ENCODE assay signal across 8 cellular contexts in the genomic region with DNA sequence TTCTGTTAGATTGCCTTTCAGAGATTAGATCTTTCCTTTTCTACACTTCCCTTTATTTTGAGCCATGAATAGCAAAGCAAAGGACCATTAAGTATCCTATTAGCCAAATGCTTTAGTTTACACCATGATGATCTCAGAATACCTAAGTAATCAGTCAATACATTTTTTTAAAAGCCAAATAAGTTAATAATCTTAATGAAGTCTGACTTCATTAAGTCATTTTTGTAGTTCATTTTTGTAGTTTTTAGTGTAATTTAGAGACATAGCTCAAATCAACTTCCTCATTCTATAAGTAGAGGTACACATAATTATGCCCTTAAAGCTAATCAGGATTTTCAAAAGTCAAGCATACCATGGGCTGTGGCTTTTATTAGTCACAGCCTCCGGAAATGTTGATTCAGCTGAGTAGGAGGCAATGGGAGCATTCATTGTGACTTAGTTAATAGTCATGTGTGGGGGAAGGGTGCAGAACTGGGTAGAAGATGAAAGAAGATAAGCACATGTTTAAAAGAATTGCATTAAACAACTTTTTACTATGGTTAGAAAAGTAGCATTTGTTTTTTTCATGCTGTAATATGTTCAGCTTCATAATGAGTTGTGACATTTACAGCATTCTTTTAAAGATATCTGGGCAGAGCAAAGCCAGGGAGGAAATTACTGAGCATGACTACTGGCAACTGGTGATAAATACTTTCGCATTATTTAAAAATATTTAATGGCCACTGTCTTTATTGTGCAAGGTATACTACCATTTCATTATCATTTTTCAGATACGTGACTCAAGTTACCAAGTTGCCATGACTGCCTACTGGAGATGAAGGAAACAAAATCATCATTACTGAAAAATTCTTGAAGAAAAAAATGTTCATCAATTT. TPM values are rescaled to one million over a fixed set of nuclear protein-coding genes. Genes with fewer than 3 reads are reported as not detected.
DNase-seq lines count a peak whose midpoint lies in the region; ATAC-seq and TF ChIP-seq lines count a peak whose summit lies in the region.

No MANE protein-coding gene starts in this region.

- H3K27me3 ChIP-seq in DND-41 (ENCODE audit: insufficient read depth, low read length, poor library complexity) (no peaks in the 10 kb centered on the region), GM23338 (ENCODE audit: insufficient read depth) (no peaks in the 10 kb centered on the region), MG63 (no peaks in the 10 kb centered on the region)
- H3K27me3 ChIP-seq in effector memory CD4-positive, alpha-beta T cell (replicated peaks; ENCODE audit: control insufficient read depth, insufficient read depth, low read length, poor library complexity, severe bottlenecking), result no peaks in the 10 kb centered on the region

- H2AFZ ChIP-seq in DND-41 (ENCODE audit: low read depth, low read length) (no peak overlapping the region), GM23338 (no peak overlapping the region)

- H3K4me1 Mint-ChIP-seq in GM23338, result peaks cover 3% of the 10 kb centered on the region; the same call in 2 of the 3 replicates
- peaks cover 17 to 18% of the 10 kb centered on the region in 2 donors for H3K4me1 Mint-ChIP-seq in natural killer cell treated with Interleukin-12 subunit alpha and Interleukin-12 subunit beta and Interleukin-15 and Interleukin-18, amount 100 ng/mL, for 72 hours (ENCODE audit: low read depth in 2 of 2)

- TF ChIP-seq CTCF in DND-41 (IDR thresholded peaks at IDR 0.05; ENCODE audit: borderline replicate concordance, extremely low read depth, low read length, poor library complexity, severe bottlenecking), result no peak
- TF ChIP-seq CTCF in GM23338 (conservative IDR thresholded peaks at IDR 0.05; ENCODE audit: low read depth in 2 of 2), result no peak

- H3K79me2 ChIP-seq in DND-41 (ENCODE audit: insufficient read depth, low read length) (no peaks in the 10 kb centered on the region), GM23338 (replicated peaks; ENCODE audit: insufficient read depth) (no peaks in the 10 kb centered on the region)

- H3K4me3 ChIP-seq in DND-41 (ENCODE audit: low read depth in 1 of 2, low read length in 2 of 2), result no peak overlapping the region
- H3K4me3 ChIP-seq in GM23338, result no peak overlapping the region
- H3K4me3 ChIP-seq in MG63, result no peak overlapping the region
- no peak overlapping the region for H3K4me3 ChIP-seq in effector memory CD4-positive, alpha-beta T cell (ENCODE audit: insufficient read depth, low read depth, low read length, poor library complexity, severe bottlenecking)

- H3K4me1 ChIP-seq in DND-41 (ENCODE audit: insufficient read depth, low read length), result peaks cover 14% of the 10 kb centered on the region
- peaks cover under 1% of the 10 kb centered on the region; the same call in 1 of the 2 replicates for H3K4me1 ChIP-seq in GM23338 (ENCODE audit: insufficient read depth)
- peaks cover 10% of the 10 kb centered on the region for H3K4me1 ChIP-seq in effector memory CD4-positive, alpha-beta T cell (ENCODE audit: control insufficient read depth, insufficient read depth, low read length, poor library complexity, severe bottlenecking)

- peak; percentile 56 for DNase-seq in DND-41
- DNase-seq in GM23338 (ENCODE audit: low spot score), result peak; percentile 52
- DNase-seq in MG63, result peak; percentile 68
- peak in 2 of 3 donors; percentile 29 to 31 for DNase-seq in effector memory CD4-positive, alpha-beta T cell
- peak; percentile 79 for DNase-seq in natural killer cell treated with Interleukin-12 subunit alpha and Interleukin-12 subunit beta and Interleukin-15 and Interleukin-18, amount 100 ng/mL, for 72 hours (ENCODE audit: low spot score)
- DNase-seq in posterior cingulate gyrus, result no peak

- no peak overlapping the region for H3K9ac ChIP-seq in DND-41 (ENCODE audit: low read depth, low read length)

- H3K27me3 Mint-ChIP-seq in GM23338 (ENCODE audit: insufficient read depth, low read depth, poor library complexity), result peaks cover 4% of the 10 kb centered on the region
- peaks cover 3 to 9% of the 10 kb centered on the region in 2 donors for H3K27me3 Mint-ChIP-seq in natural killer cell treated with Interleukin-12 subunit alpha and Interleukin-12 subunit beta and Interleukin-15 and Interleukin-18, amount 100 ng/mL, for 72 hours

- H3K27ac ChIP-seq in DND-41 (ENCODE audit: low read length) (no peak overlapping the region), GM23338 (ENCODE audit: low read depth) (no peak overlapping the region)
- H3K27ac ChIP-seq in effector memory CD4-positive, alpha-beta T cell (ENCODE audit: insufficient read depth, low read length, poor library complexity, severe bottlenecking), result no peak overlapping the region

- H4K20me1 ChIP-seq in DND-41 (ENCODE audit: insufficient read depth, low read length) (no peaks in the 10 kb centered on the region), GM23338 (replicated peaks; ENCODE audit: insufficient read depth) (no peaks in the 10 kb centered on the region)

- peaks cover 10% of the 10 kb centered on the region; the same call in 2 of the 3 replicates for H3K9me3 Mint-ChIP-seq in GM23338
- peaks cover 3% of the 10 kb centered on the region for H3K9me3 Mint-ChIP-seq in natural killer cell treated with Interleukin-12 subunit alpha and Interleukin-12 subunit beta and Interleukin-15 and Interleukin-18, amount 100 ng/mL, for 72 hours

- H3K4me2 ChIP-seq in DND-41 (ENCODE audit: insufficient read depth, low read length) (no peak overlapping the region), GM23338 (no peak overlapping the region)

- H3K9me3 ChIP-seq in DND-41 (ENCODE audit: insufficient read depth, low read length, severe bottlenecking) (no peaks in the 10 kb centered on the region), MG63 (peaks cover 2% of the 10 kb centered on the region; the same call in 1 of the 2 replicates)
- H3K9me3 ChIP-seq in effector memory CD4-positive, alpha-beta T cell (ENCODE audit: control insufficient read depth, low read length), result no peaks in the 10 kb centered on the region

- intact Hi-C loops in posterior cingulate gyrus (cut with DNase I), result no loop called here

- no peak overlapping the region for H3K27ac Mint-ChIP-seq in GM23338
- no peak overlapping the region for H3K27ac Mint-ChIP-seq in natural killer cell treated with Interleukin-12 subunit alpha and Interleukin-12 subunit beta and Interleukin-15 and Interleukin-18, amount 100 ng/mL, for 72 hours

- ATAC-seq in DND-41 (ENCODE audit: insufficient read depth, low read depth) (peak; percentile 99), GM23338 (0 out of 3 replicates have a peak, but pooled peaks have one; percentile 29), GM19324 (IDR thresholded peaks at IDR 0.05; ENCODE audit: low FRiP score, unreplicated experiment) (no peak)
- peak; percentile 95 to 96 for ATAC-seq in activated CD4-positive, CD25-positive, alpha-beta regulatory T cell treated with anti-CD3 and anti-CD28 coated beads, Interleukin-2, amount 50 U/mL, for 24 hours
- peak; percentile 98 to 99 for ATAC-seq in natural killer cell treated with Interleukin-12 subunit alpha and Interleukin-12 subunit beta and Interleukin-15 and Interleukin-18, amount 100 ng/mL, for 72 hours

- no peaks in the 10 kb centered on the region for H3K36me3 Mint-ChIP-seq in GM23338 (ENCODE audit: low read depth)
- H3K36me3 Mint-ChIP-seq in natural killer cell treated with Interleukin-12 subunit alpha and Interleukin-12 subunit beta and Interleukin-15 and Interleukin-18, amount 100 ng/mL, for 72 hours, result peaks cover 8% of the 10 kb centered on the region

- H3F3A ChIP-seq in GM23338 (replicated peaks; ENCODE audit: low read depth), result no peaks in the 10 kb centered on the region

- H3K36me3 ChIP-seq in DND-41 (ENCODE audit: insufficient read depth, low read length) (no peaks in the 10 kb centered on the region), GM23338 (ENCODE audit: insufficient read depth) (no peaks in the 10 kb centered on the region), MG63 (no peaks in the 10 kb centered on the region)
- no peaks in the 10 kb centered on the region for H3K36me3 ChIP-seq in effector memory CD4-positive, alpha-beta T cell (ENCODE audit: control insufficient read depth, insufficient read depth, low read length)

- H3K9me2 ChIP-seq in GM23338 (ENCODE audit: insufficient read depth), result peaks cover 15% of the 10 kb centered on the region; the same call in 1 of the 2 replicates

- no peak overlapping the region for H3K4me3 Mint-ChIP-seq in GM23338
- H3K4me3 Mint-ChIP-seq in natural killer cell treated with Interleukin-12 subunit alpha and Interleukin-12 subunit beta and Interleukin-15 and Interleukin-18, amount 100 ng/mL, for 72 hours, result no peak overlapping the region

TF ChIP-seq in GM23338, 12 proteins besides CTCF, POLR2A, EP300 and RAD21 (continues in another document):
- TF ChIP-seq, protein P1, sequence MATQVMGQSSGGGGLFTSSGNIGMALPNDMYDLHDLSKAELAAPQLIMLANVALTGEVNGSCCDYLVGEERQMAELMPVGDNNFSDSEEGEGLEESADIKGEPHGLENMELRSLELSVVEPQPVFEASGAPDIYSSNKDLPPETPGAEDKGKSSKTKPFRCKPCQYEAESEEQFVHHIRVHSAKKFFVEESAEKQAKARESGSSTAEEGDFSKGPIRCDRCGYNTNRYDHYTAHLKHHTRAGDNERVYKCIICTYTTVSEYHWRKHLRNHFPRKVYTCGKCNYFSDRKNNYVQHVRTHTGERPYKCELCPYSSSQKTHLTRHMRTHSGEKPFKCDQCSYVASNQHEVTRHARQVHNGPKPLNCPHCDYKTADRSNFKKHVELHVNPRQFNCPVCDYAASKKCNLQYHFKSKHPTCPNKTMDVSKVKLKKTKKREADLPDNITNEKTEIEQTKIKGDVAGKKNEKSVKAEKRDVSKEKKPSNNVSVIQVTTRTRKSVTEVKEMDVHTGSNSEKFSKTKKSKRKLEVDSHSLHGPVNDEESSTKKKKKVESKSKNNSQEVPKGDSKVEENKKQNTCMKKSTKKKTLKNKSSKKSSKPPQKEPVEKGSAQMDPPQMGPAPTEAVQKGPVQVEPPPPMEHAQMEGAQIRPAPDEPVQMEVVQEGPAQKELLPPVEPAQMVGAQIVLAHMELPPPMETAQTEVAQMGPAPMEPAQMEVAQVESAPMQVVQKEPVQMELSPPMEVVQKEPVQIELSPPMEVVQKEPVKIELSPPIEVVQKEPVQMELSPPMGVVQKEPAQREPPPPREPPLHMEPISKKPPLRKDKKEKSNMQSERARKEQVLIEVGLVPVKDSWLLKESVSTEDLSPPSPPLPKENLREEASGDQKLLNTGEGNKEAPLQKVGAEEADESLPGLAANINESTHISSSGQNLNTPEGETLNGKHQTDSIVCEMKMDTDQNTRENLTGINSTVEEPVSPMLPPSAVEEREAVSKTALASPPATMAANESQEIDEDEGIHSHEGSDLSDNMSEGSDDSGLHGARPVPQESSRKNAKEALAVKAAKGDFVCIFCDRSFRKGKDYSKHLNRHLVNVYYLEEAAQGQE (IDR thresholded peaks at IDR 0.05; ENCODE audit: unreplicated experiment), result no peak
- TF ChIP-seq JUNB (IDR thresholded peaks at IDR 0.05; ENCODE audit: unreplicated experiment), result no peak
- no peak for TF ChIP-seq EZH2phosphoT487 (IDR thresholded peaks at IDR 0.05; ENCODE audit: unreplicated experiment)
- no peak for TF ChIP-seq NANOG (IDR thresholded peaks at IDR 0.05; ENCODE audit: borderline replicate concordance)

RNA-seq across cellular contexts. Expression of a gene that starts 57.3 kb away (rescaled TPM):
- total RNA-seq in GM23338 (2014; rRNA removed; shearing (Covaris generic)), result 19.1 and 32.3 TPM in 2 replicates
- polyA plus RNA-seq in GM23338 (2016; fragmentation: Nextera tagmentation; extraction: Ambion mirVana), result 8.4 and 9.8 TPM in 2 replicates
- 11.0 and 16.5 TPM in 2 replicates for total RNA-seq in MG63 (2014; rRNA removed; shearing (Covaris generic); ENCODE audit: low replicate concordance)
- 10 to 100 TPM; 28.0 to 42.7 TPM for total RNA-seq in natural killer cell treated with Interleukin-12 subunit alpha and Interleukin-12 subunit beta and Interleukin-15 and Interleukin-18, amount 100 ng/mL, for 72 hours

Comparison
In these comparisons a context has a peak if more than half of its experiments do, and no peak if none do; other contexts are left out.
1. DNase-seq: peak in DND-41 (single experiment), GM23338 (single experiment), MG63 (single experiment), effector memory CD4-positive, alpha-beta T cell (2 of 3) and natural killer cell treated with Interleukin-12 subunit alpha and Interleukin-12 subunit beta and Interleukin-15 and Interleukin-18, amount 100 ng/mL, for 72 hours (single experiment); none in posterior cingulate gyrus (0 of 10).